ENCODE assay signal across 15 cellular contexts in the genomic region with DNA sequence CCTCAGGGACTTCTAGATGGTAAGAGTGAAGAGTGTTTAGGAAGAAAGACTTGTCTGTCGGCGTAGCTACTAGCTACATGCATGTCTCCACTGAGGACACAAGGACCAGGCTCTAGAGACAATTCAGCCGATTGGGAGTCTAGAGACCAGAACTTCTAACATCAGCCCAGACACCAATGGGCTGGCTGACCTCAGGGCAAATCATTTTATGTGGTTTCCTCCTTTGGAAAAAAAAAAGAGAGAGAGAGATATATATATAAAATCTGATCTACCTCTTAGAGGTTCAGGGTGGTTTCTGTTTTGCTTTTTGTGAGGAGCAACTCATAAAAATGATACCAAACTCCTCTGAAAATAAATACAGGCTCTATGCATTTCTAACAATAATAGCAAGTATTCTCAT.
DNase-seq lines count a peak whose midpoint lies in the region; ATAC-seq, FAIRE-seq and TF ChIP-seq lines count a peak whose summit lies in the region.
"Had no signal": no experiment of that assay in that cellular context is flagged by ENCODE, and none has a peak within 500 bp of the region (broad histone marks: within the 10 kb centered on the region; RNA-seq: fewer than 3 reads in every experiment).

No MANE protein-coding gene starts in this region.

- peak overlapping the region; percentile 69 for H3K9ac ChIP-seq in BLaER1
- H3K9ac ChIP-seq: GM23248, SK-N-SH had no signal

- peak overlapping the region; percentile 98 for H3K4me2 ChIP-seq in BLaER1
- H3K4me2 ChIP-seq: SK-N-SH had no signal

- H3K27me3 Mint-ChIP-seq in IgD-negative memory B cell: peaks cover 6% of the 10 kb centered on the region

- ATAC-seq in GM18907 (IDR thresholded peaks at IDR 0.05; ENCODE audit: unreplicated experiment): peak; percentile 37
- peak; percentile 25 for ATAC-seq in HG02763 (IDR thresholded peaks at IDR 0.05; ENCODE audit: unreplicated experiment)
- no peak for ATAC-seq in right lobe of liver
- ATAC-seq: pancreas had no signal

- no peak for TF ChIP-seq POLR2A in right lobe of liver (IDR thresholded peaks at IDR 0.05)

- H3K36me3 Mint-ChIP-seq in IgD-negative memory B cell: peaks cover 3% of the 10 kb centered on the region

- H3K36me3 ChIP-seq in BLaER1 (no peaks in the 10 kb centered on the region), right lobe of liver (no peaks in the 10 kb centered on the region)
- H3K36me3 ChIP-seq: pancreas had no signal

- H3K27ac Mint-ChIP-seq in IgD-negative memory B cell: peak overlapping the region in 2 of 3 donors; percentile 8 to 81

- H3K9me3 Mint-ChIP-seq in IgD-negative memory B cell: no peaks in the 10 kb centered on the region

- H3K9me3 ChIP-seq in BLaER1 (peaks cover 18% of the 10 kb centered on the region), right lobe of liver (no peaks in the 10 kb centered on the region)
- H3K9me3 ChIP-seq: pancreas, SK-N-SH had no signal

- peak overlapping the region; percentile 42 to 86 (median 78) for H3K4me3 Mint-ChIP-seq in IgD-negative memory B cell

- FAIRE-seq in HTR-8/SVneo (lab: Jason Lieb, UNC): no peak
- FAIRE-seq: islet of Langerhans, pancreas had no signal

- peaks cover 19 to 21% (median 20%) of the 10 kb centered on the region in 3 donors for H3K4me1 Mint-ChIP-seq in IgD-negative memory B cell

- H3K27ac ChIP-seq in BLaER1: peak overlapping the region; percentile 95
- no peak overlapping the region for H3K27ac ChIP-seq in right lobe of liver
- H3K27ac ChIP-seq: GM23248, pancreas had no signal

- H4K20me1 ChIP-seq in BLaER1: no peaks in the 10 kb centered on the region

- TF ChIP-seq CTCF in right lobe of liver (IDR thresholded peaks at IDR 0.05): no peak

- WGBS in right lobe of liver (ENCODE audit: insufficient coverage, low coverage, low lambda C conversion rate, missing lambda C conversion rate): 76% methylated on average over 3 of the region's 3 CpGs

- H3K4me1 ChIP-seq in BLaER1: peaks cover 97% of the 10 kb centered on the region
- no peaks in the 10 kb centered on the region for H3K4me1 ChIP-seq in right lobe of liver
- H3K4me1 ChIP-seq: pancreas had no signal

- H3K27me3 ChIP-seq in BLaER1 (no peaks in the 10 kb centered on the region), right lobe of liver (no peaks in the 10 kb centered on the region)
- H3K27me3 ChIP-seq: pancreas had no signal

- intact Hi-C loops in posterior cingulate gyrus (cut with DNase I): no loop called here
- intact Hi-C loops in right lobe of liver (cut with DNase I): no loop called here

- DNase-seq in posterior cingulate gyrus (no peak), right lobe of liver (no peak), HTR-8/SVneo (ENCODE audit: insufficient read length, low spot score) (no peak)
- no peak for DNase-seq in effector CD8-positive, alpha-beta T cell (lab: John Stamatoyannopoulos, UW)
- DNase-seq: activated effector memory CD4-positive, alpha-beta T cell treated with Interleukin-2 at 50 U/mL for 16 hours; AML-193; GM23248; NCI-H1105 treated with DMSO at 0.1 percent for 48 hours; pancreas; SK-N-SH had no signal

- peak overlapping the region; percentile 45 for H3K4me3 ChIP-seq in BLaER1
- H3K4me3 ChIP-seq in right lobe of liver: no peak overlapping the region
- H3K4me3 ChIP-seq: GM23248, pancreas had no signal

Comparison
In these comparisons a context has a peak if more than half of its experiments do, and no peak if none do; other contexts are left out.
1. ATAC-seq: peak in GM18907 (single experiment) and HG02763 (single experiment); none in right lobe of liver (0 of 4).